11 cellular contexts compared by ENCODE assay signal in the genomic region with DNA sequence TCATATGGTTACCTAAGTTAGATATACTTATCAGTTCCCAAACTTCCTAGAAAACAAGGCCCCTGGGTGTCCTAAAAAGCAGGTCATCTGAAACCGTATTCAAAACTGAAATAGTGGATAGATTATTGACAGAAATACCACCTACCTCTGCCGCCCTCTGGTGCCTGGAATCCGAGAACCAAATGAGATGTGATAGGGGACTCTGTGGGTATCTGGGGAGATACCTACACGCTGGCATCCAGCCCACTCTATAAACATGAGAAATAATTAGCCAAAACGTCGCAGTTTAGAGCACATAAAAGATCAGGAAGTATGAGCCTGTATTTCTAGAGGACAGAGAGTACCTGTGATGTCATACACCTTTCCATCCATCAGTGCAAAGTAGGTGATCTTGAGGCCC. TPM values are rescaled to one million over a fixed set of nuclear protein-coding genes. Genes with fewer than 3 reads are reported as not detected.
DNase-seq lines count a peak whose midpoint lies in the region; ATAC-seq, FAIRE-seq and TF ChIP-seq lines count a peak whose summit lies in the region.
"Had no signal": no experiment of that assay in that cellular context is flagged by ENCODE, and none has a peak within 500 bp of the region (broad histone marks: within the 10 kb centered on the region; RNA-seq: fewer than 3 reads in every experiment).

No MANE protein-coding gene starts in this region.

- H3K27me3 Mint-ChIP-seq in stimulated activated naive CD8-positive, alpha-beta T cell treated with anti-CD3 and anti-CD28 coated beads, Interleukin-15, Interleukin-2, amounts not matched to agents 100 ng/mL and 50 ng/mL, for 24 hours: no peaks in the 10 kb centered on the region
- H3K27me3 Mint-ChIP-seq in type B pancreatic cell: no peaks in the 10 kb centered on the region

- ATAC-seq in stimulated activated naive CD8-positive, alpha-beta T cell treated with anti-CD3 and anti-CD28 coated beads, Interleukin-15, Interleukin-2, amounts not matched to agents 100 U/mL and 50 U/mL, for 24 hours: no peak
- no peak for ATAC-seq in sciatic nerve

- H3K4me1 Mint-ChIP-seq in stimulated activated naive CD8-positive, alpha-beta T cell treated with anti-CD3 and anti-CD28 coated beads, Interleukin-15, Interleukin-2, amounts not matched to agents 100 ng/mL and 50 ng/mL, for 24 hours (ENCODE audit: low read depth): peaks cover 37% of the 10 kb centered on the region
- peaks cover 31% of the 10 kb centered on the region for H3K4me1 Mint-ChIP-seq in type B pancreatic cell (ENCODE audit: unreplicated experiment)

- DNase-seq in stimulated activated naive CD8-positive, alpha-beta T cell treated with anti-CD3 and anti-CD28 coated beads, Interleukin-15, Interleukin-2, amounts not matched to agents 100 U/mL and 50 U/mL, for 24 hours: no peak
- DNase-seq in RCC 7860 (ENCODE audit: low spot score) (peak; percentile 13), erythroblast (lab: John Stamatoyannopoulos, UW) (no peak), type B pancreatic cell (ENCODE audit: extremely low spot score, unreplicated experiment) (no peak), NCI-H226 (no peak), sciatic nerve (ENCODE audit: low spot score) (no peak), KBM-7 (no peak)
- DNase-seq: EL, SHP77 treated with DMSO at 0.1 percent for 48 hours, uterus had no signal

- H3K9me3 Mint-ChIP-seq in stimulated activated naive CD8-positive, alpha-beta T cell treated with anti-CD3 and anti-CD28 coated beads, Interleukin-15, Interleukin-2, amounts not matched to agents 100 ng/mL and 50 ng/mL, for 24 hours: no peaks in the 10 kb centered on the region
- no peaks in the 10 kb centered on the region for H3K9me3 Mint-ChIP-seq in type B pancreatic cell

- TF ChIP-seq POLR2A in erythroblast (IDR thresholded peaks at IDR 0.05; ENCODE audit: low read length): peak; percentile 8

- H3K4me3 Mint-ChIP-seq in stimulated activated naive CD8-positive, alpha-beta T cell treated with anti-CD3 and anti-CD28 coated beads, Interleukin-15, Interleukin-2, amounts not matched to agents 100 ng/mL and 50 ng/mL, for 24 hours: no peak overlapping the region
- peak overlapping the region; percentile 54 for H3K4me3 Mint-ChIP-seq in type B pancreatic cell

- no peak for FAIRE-seq in RCC 7860 (lab: Jason Lieb, UNC)

- H3K36me3 Mint-ChIP-seq in stimulated activated naive CD8-positive, alpha-beta T cell treated with anti-CD3 and anti-CD28 coated beads, Interleukin-15, Interleukin-2, amounts not matched to agents 100 ng/mL and 50 ng/mL, for 24 hours (ENCODE audit: low read depth): peaks cover 51% of the 10 kb centered on the region
- peaks cover 13% of the 10 kb centered on the region for H3K36me3 Mint-ChIP-seq in type B pancreatic cell

- in situ Hi-C loops in KBM-7 (cut with MboI; ENCODE audit: low pct_unique_long_range_greater_than_20kb, low sequenced_read_pairs): no loop called here

- peak overlapping the region; percentile 47 for H3K27ac Mint-ChIP-seq in stimulated activated naive CD8-positive, alpha-beta T cell treated with anti-CD3 and anti-CD28 coated beads, Interleukin-15, Interleukin-2, amounts not matched to agents 100 ng/mL and 50 ng/mL, for 24 hours
- H3K27ac Mint-ChIP-seq in type B pancreatic cell: no peak overlapping the region

- peak; percentile 49 for TF ChIP-seq CTCF in type B pancreatic cell (conservative IDR thresholded peaks at IDR 0.05)

- intact Hi-C loops in sciatic nerve (cut with DNase I): no loop called here

RNA-seq across cellular contexts. Expression of gene ORMDL2, which starts 4.4 kb away (rescaled TPM):
- 50.9 and 76.1 TPM in 2 replicates for total RNA-seq in type B pancreatic cell (ENCODE audit: low replicate concordance)
- total RNA-seq in sciatic nerve: 25.2 TPM

RNA-seq across cellular contexts. Expression of gene SARNP, which starts 4.7 kb away (rescaled TPM):
- total RNA-seq in type B pancreatic cell (ENCODE audit: low replicate concordance) (51.4 and 75.9 TPM in 2 replicates), sciatic nerve (54.0 TPM)

RNA-seq across cellular contexts. Expression of gene DNAJC14, which starts 7.2 kb away (rescaled TPM):
- total RNA-seq in type B pancreatic cell (ENCODE audit: low replicate concordance) (30.0 and 34.6 TPM in 2 replicates), sciatic nerve (23.4 TPM)

RNA-seq across cellular contexts. Expression of gene MMP19, which starts 20.5 kb away (rescaled TPM):
- total RNA-seq in type B pancreatic cell (ENCODE audit: low replicate concordance) (0.38 and 0.48 TPM in 2 replicates), sciatic nerve (9.1 TPM)
